Comparison of ENCODE assay signal across 1 cellular context in genomic region chr20:31284964-31285363, GRCh38. TPM values are rescaled to one million over a fixed set of nuclear protein-coding genes. Genes with fewer than 3 reads are reported as not detected.
"Had no signal": no experiment of that assay in that cellular context is flagged by ENCODE, and none has a peak within 500 bp of the region (broad histone marks: within the 10 kb centered on the region; RNA-seq: fewer than 3 reads in every experiment).

No MANE protein-coding gene starts in this region.

RNA-seq across cellular contexts. Expression of gene DEFB116, which starts 23.4 kb away (rescaled TPM):
- total RNA-seq: GM12878 had no signal

RNA-seq across cellular contexts. Expression of gene DEFB115, which starts 27.5 kb away (rescaled TPM):
- total RNA-seq: GM12878 had no signal
